ENCODE assay signal across 1 cellular context in genomic region chr9:89999534-90000370, GRCh38.
TF ChIP-seq lines count a peak whose summit lies in the region.

No MANE protein-coding gene starts in this region.

TF ChIP-seq in GM23338, 12 proteins besides CTCF, POLR2A, EP300 and RAD21 (continued from another document):
- TF ChIP-seq ZNF462 (CRISPR knock-in tag; IDR thresholded peaks at IDR 0.05) (no peak), STAT1 (IDR thresholded peaks at IDR 0.05; ENCODE audit: unreplicated experiment) (no peak), CREB1 (CRISPR knock-in tag; IDR thresholded peaks at IDR 0.05; ENCODE audit: low read depth) (no peak)
